ENCODE assay signal across 8 cellular contexts in genomic region chr4:70902577-70903281, GRCh38. TPM values are rescaled to one million over a fixed set of nuclear protein-coding genes. Genes with fewer than 3 reads are reported as not detected.
DNase-seq lines count a peak whose midpoint lies in the region; ATAC-seq and TF ChIP-seq lines count a peak whose summit lies in the region.

No MANE protein-coding gene starts in this region.

- peak overlapping the region; percentile 35; the same call in 1 of the 2 replicates for H3K27ac ChIP-seq in HCT116 (ENCODE audit: low read depth, low read length)
- peak overlapping the region; percentile 77 to 89 for H3K27ac ChIP-seq in ovary

- H3K4me2 ChIP-seq in HCT116 (ENCODE audit: low read length): peak overlapping the region; percentile 95

- H3K4me1 ChIP-seq in HCT116 (ENCODE audit: control insufficient read depth in 1 of 2, insufficient read depth in 2 of 2, low read length in 2 of 2) (peaks cover 4 to 16% of the 10 kb centered on the region in 2 experiments), ovary (ENCODE audit: insufficient read depth) (peaks cover 5% of the 10 kb centered on the region)

- H3K4me3 Mint-ChIP-seq in activated T-helper 17 cell treated with anti-CD3 and anti-CD28 coated beads, Interleukin-2, amount 50 U/mL, for 72 hours: peak overlapping the region; percentile 97

- no peaks in the 10 kb centered on the region for H3K9me3 ChIP-seq in HCT116 (ENCODE audit: control insufficient read depth in 1 of 2, insufficient read depth in 1 of 2, low read depth in 1 of 2, low read length in 2 of 2)
- H3K9me3 ChIP-seq in ovary: no peaks in the 10 kb centered on the region

- POLR2A ChIA-PET in HCT116 (lab: Charles Lee): interaction anchor here (1.0 to 1.6 kb wide), 2 partner anchors 28 to 65 kb away, joined by 3 read pairs; no protein-coding TSS in a partner anchor

- no peaks in the 10 kb centered on the region for H3K27me3 Mint-ChIP-seq in activated T-helper 17 cell treated with anti-CD3 and anti-CD28 coated beads, Interleukin-2, amount 50 U/mL, for 72 hours

- peak in 2 of 3 experiments; percentile 1 to 4 for DNase-seq in activated CD8-positive, alpha-beta memory T cell treated with anti-CD3 and anti-CD28 coated beads for 48 hours (ENCODE audit: low read depth in 2 of 3, low spot score in 2 of 3)
- no peak for DNase-seq in activated CD8-positive, alpha-beta memory T cell treated with anti-CD3 and anti-CD28 coated beads for 24 hours
- DNase-seq in HCT116 (ENCODE audit: low read depth, low spot score) (no peak), LNCaP clone FGC (ENCODE audit: low read depth) (no peak), Right ventricle myocardium inferior (ENCODE audit: missing footprints) (no peak), ovary (peak in 1 of 5 donors; percentile 67), T-helper 9 cell (no peak)

- peaks cover 9% of the 10 kb centered on the region for H3K4me1 Mint-ChIP-seq in activated T-helper 17 cell treated with anti-CD3 and anti-CD28 coated beads, Interleukin-2, amount 50 U/mL, for 72 hours

- WGBS in ovary, 3 donors: 0 to 1% (median 1%) methylated on average over 30 to 48 of the region's 48 CpGs

- H3K79me2 ChIP-seq in HCT116 (ENCODE audit: insufficient read depth, low read length): peaks cover 46% of the 10 kb centered on the region

- RAD21 ChIA-PET in HCT116 (lab: Charles Lee; ENCODE audit: low non-redundant PET in 1 of 2, low total read pairs in 2 of 2, uncharacterized antibody in 2 of 2, unreplicated experiment in 2 of 2): no interaction called here

- H3K36me3 ChIP-seq in HCT116 (ENCODE audit: control insufficient read depth in 1 of 2, insufficient read depth in 2 of 2, low read length in 2 of 2) (peaks cover 0 to 7% of the 10 kb centered on the region in 2 experiments; a peak in 1 of 4 replicates), ovary (no peaks in the 10 kb centered on the region)

- peak overlapping the region; percentile 70 for H3K9ac ChIP-seq in HCT116 (ENCODE audit: low read length)

- H3K27me3 ChIP-seq in HCT116 (ENCODE audit: insufficient read depth, low read length) (no peaks in the 10 kb centered on the region), ovary (no peaks in the 10 kb centered on the region)

- H3K4me3 ChIP-seq in HCT116 (replicated peaks in 1 of 2; ENCODE audit: low read depth in 1 of 2, low read length in 2 of 2): peak overlapping the region; percentile 78 to 85
- peak overlapping the region; percentile 63 for H3K4me3 ChIP-seq in LNCaP clone FGC (ENCODE audit: low read depth, low read length)
- H3K4me3 ChIP-seq in ovary: peak overlapping the region; percentile 98

- CTCF ChIA-PET in HCT116 (lab: Charles Lee): interaction anchor here (1.0 to 1.2 kb wide), 5 partner anchors 15 to 301 kb away, joined by 3 to 6 read pairs (median 3); no protein-coding TSS in a partner anchor

- H2AFZ ChIP-seq in HCT116 (ENCODE audit: low read depth, low read length, poor library complexity, severe bottlenecking): peak overlapping the region; percentile 93

- H3K36me3 Mint-ChIP-seq in activated T-helper 17 cell treated with anti-CD3 and anti-CD28 coated beads, Interleukin-2, amount 50 U/mL, for 72 hours (ENCODE audit: low read depth): peaks cover 18% of the 10 kb centered on the region

- H3K27ac Mint-ChIP-seq in activated T-helper 17 cell treated with anti-CD3 and anti-CD28 coated beads, Interleukin-2, amount 50 U/mL, for 72 hours: peak overlapping the region; percentile 94

- no peaks in the 10 kb centered on the region for H3K9me2 ChIP-seq in HCT116 (ENCODE audit: insufficient read depth)

- ATAC-seq in HCT116: peak; percentile 69
- peak; percentile 64 for ATAC-seq in activated T-helper 17 cell treated with anti-CD3 and anti-CD28 coated beads, Interleukin-2, amount 50 U/mL, for 72 hours (replicated peaks)
- ATAC-seq in Right ventricle myocardium inferior: peak; percentile 74

- no peaks in the 10 kb centered on the region for H3K9me3 Mint-ChIP-seq in activated T-helper 17 cell treated with anti-CD3 and anti-CD28 coated beads, Interleukin-2, amount 50 U/mL, for 72 hours

- TF ChIP-seq POLR2A in HCT116 (IDR thresholded peaks at IDR 0.05; ENCODE audit: borderline replicate concordance, extremely low read depth, insufficient read depth, insufficient read length) (no peak), ovary (IDR thresholded peaks at IDR 0.05) (no peak)

- no peak for TF ChIP-seq EP300 in ovary (IDR thresholded peaks at IDR 0.05)

- no peaks in the 10 kb centered on the region for H4K20me1 ChIP-seq in HCT116 (ENCODE audit: insufficient read depth)

- no peak for TF ChIP-seq RAD21 in HCT116 (IDR thresholded peaks at IDR 0.05; ENCODE audit: low read depth)

- BruUV-seq in HCT116 (replicated peaks; lab: Mats Ljungman, UMichigan): no TSS peak

- TF ChIP-seq CTCF in HCT116 (IDR thresholded peaks at IDR 0.05 in 2 of 3, conservative IDR thresholded peaks at IDR 0.05 in 1 of 3; ENCODE audit: borderline replicate concordance in 1 of 3, insufficient read depth in 1 of 3, low read depth in 2 of 3, low read length in 2 of 3): no peak
- TF ChIP-seq CTCF in LNCaP clone FGC (IDR thresholded peaks at IDR 0.05; ENCODE audit: control insufficient read depth, extremely low read depth, insufficient read depth): no peak
- no peak for TF ChIP-seq CTCF in ovary (IDR thresholded peaks at IDR 0.05)

- intact Hi-C loops in HCT116 (cut with micrococcal nuclease): loop anchor here (2.0 to 5.0 kb wide), 2 partner anchors 64 to 90 kb away; partner anchors contain the start of genes DCK and GRSF1
- intact Hi-C loops in Right ventricle myocardium inferior (cut with DNase I): loop anchor here (2.0 to 5.0 kb wide), 3 partner anchors 62 to 214 kb away; partner anchors contain the start of genes DCK and UTP3
- intact Hi-C loops in ovary (cut with DNase I): loop anchor here in 1 of 4 donors (10.0 kb wide), 1 partner anchor 92 kb away; the partner anchor contains the start of gene DCK

TF ChIP-seq in HCT116, 20 proteins besides CTCF, POLR2A, EP300 and RAD21:
- TF ChIP-seq ZFX (IDR thresholded peaks at IDR 0.05) (peak; percentile 36), FOSL1 (IDR thresholded peaks at IDR 0.05; ENCODE audit: low read depth) (no peak)

RNA-seq across cellular contexts. Expression of gene MOB1B, which starts 0.6 kb away (rescaled TPM):
- total RNA-seq in HCT116 (2021; ENCODE audit: unreplicated experiment): 33.2 TPM
- 4.6 and 5.9 TPM in 2 replicates for polyA plus RNA-seq in HCT116 (2012)
- 10 to 100 TPM; 16.6 to 21.2 TPM for total RNA-seq in activated T-helper 17 cell treated with anti-CD3 and anti-CD28 coated beads, Interleukin-2, amount 50 U/mL, for 72 hours
- 17.6 TPM for total RNA-seq in Right ventricle myocardium inferior
- total RNA-seq in ovary: 10 to 100 TPM; 13.9 to 25.7 (median 21.9) TPM
- polyA plus RNA-seq in ovary: 10 to 100 TPM in 1 of 2 donors, 1 to 10 TPM in 1; 6.4 to 10.5 TPM

Comparison
In these comparisons a context has a peak if more than half of its experiments do, and no peak if none do; other contexts are left out.
1. DNase-seq: peak in activated CD8-positive, alpha-beta memory T cell treated with anti-CD3 and anti-CD28 coated beads for 48 hours (2 of 3); none in activated CD8-positive, alpha-beta memory T cell treated with anti-CD3 and anti-CD28 coated beads for 24 hours (single experiment), HCT116 (single experiment), LNCaP clone FGC (single experiment), Right ventricle myocardium inferior (single experiment) and T-helper 9 cell (single experiment).
2. Peak in every context shown above with its lines, with median percentiles within 50 percentile points of each other: ATAC-seq and H3K4me3 ChIP-seq.